ENCODE assay signal across 8 cellular contexts in the genomic region with DNA sequence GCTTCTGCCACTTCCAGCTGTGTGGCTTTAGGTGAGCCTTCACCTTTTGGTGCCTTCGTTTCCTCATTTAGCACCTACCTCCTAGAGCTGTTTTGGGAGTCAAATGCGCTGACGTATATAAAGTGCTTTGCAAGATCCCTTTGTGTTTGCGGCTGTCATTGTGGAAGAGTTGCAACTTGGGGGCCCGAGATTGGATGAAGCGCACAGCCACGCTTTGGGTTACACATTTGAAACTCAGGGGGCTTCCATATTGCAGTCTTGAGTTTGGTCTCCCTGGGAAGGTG. TPM values are rescaled to one million over a fixed set of nuclear protein-coding genes. Genes with fewer than 3 reads are reported as not detected.
DNase-seq lines count a peak whose midpoint lies in the region; ATAC-seq and TF ChIP-seq lines count a peak whose summit lies in the region.

No MANE protein-coding gene starts in this region.

- peak overlapping the region; percentile 75 for H3K27ac ChIP-seq in CD8-positive, alpha-beta memory T cell (ENCODE audit: low read depth, low read length)
- H3K27ac ChIP-seq in neural progenitor cell (no peak overlapping the region), adrenal gland (peak overlapping the region in 2 of 5 donors; percentile 87 to 90)

- H3K4me2 ChIP-seq in neural progenitor cell, result peak overlapping the region; percentile 95

- intact Hi-C loops in dendritic cell treated with granulocyte-macrophage colony-stimulating factor and Interleukin-4, amounts not matched to agents 40 ng/mL and 50 ng/mL, for 4 days (cut with micrococcal nuclease), result loop anchor here (5.0 kb wide), 1 partner anchor 252 kb away; a partner anchor contains a TSS
- intact Hi-C loops in adrenal gland (cut with DNase I), result loop anchor here in 1 of 2 donors (5.0 kb wide), 2 partner anchors 172 to 257 kb away; a partner anchor contains a TSS

- H3K9me3 Mint-ChIP-seq in CD8-positive, alpha-beta memory T cell, result no peaks in the 10 kb centered on the region
- no peaks in the 10 kb centered on the region for H3K9me3 Mint-ChIP-seq in dendritic cell treated with granulocyte-macrophage colony-stimulating factor and Interleukin-4, amounts not matched to agents 40 ng/mL and 50 ng/mL, for 4 days
- no peaks in the 10 kb centered on the region for H3K9me3 Mint-ChIP-seq in neural progenitor cell

- H3K27me3 ChIP-seq in CD8-positive, alpha-beta memory T cell (ENCODE audit: insufficient read depth, low read length, poor library complexity, severe bottlenecking), result no peaks in the 10 kb centered on the region
- H3K27me3 ChIP-seq in MG63, result no peaks in the 10 kb centered on the region
- no peaks in the 10 kb centered on the region for H3K27me3 ChIP-seq in neural progenitor cell
- no peaks in the 10 kb centered on the region for H3K27me3 ChIP-seq in adrenal gland

- no peaks in the 10 kb centered on the region for H3K36me3 ChIP-seq in CD8-positive, alpha-beta memory T cell (ENCODE audit: insufficient read depth, low read length)
- peaks cover 32% of the 10 kb centered on the region for H3K36me3 ChIP-seq in MG63
- no peaks in the 10 kb centered on the region for H3K36me3 ChIP-seq in neural progenitor cell
- peaks cover 0 to 4% of the 10 kb centered on the region in 2 donors for H3K36me3 ChIP-seq in adrenal gland (replicated peaks in 1 of 2)

- H3K79me2 ChIP-seq in neural progenitor cell (ENCODE audit: low read depth), result peaks cover 42% of the 10 kb centered on the region

- DNase-seq in CD8-positive, alpha-beta memory T cell, result no peak
- DNase-seq in MG63, result no peak
- DNase-seq in neural progenitor cell (ENCODE audit: low spot score), result peak; percentile 34
- no peak for DNase-seq in adrenal gland
- no peak for DNase-seq in DMS 273 (lab: John Stamatoyannopoulos, UW; ENCODE audit: unreplicated experiment)
- no peak for DNase-seq in NCI-H187 (lab: John Stamatoyannopoulos, UW)

- H3K9ac ChIP-seq in neural progenitor cell, result peak overlapping the region; percentile 80

- peak overlapping the region; percentile 63 to 97 (median 86) for H3K27ac Mint-ChIP-seq in CD8-positive, alpha-beta memory T cell
- H3K27ac Mint-ChIP-seq in dendritic cell treated with granulocyte-macrophage colony-stimulating factor and Interleukin-4, amounts not matched to agents 40 ng/mL and 50 ng/mL, for 4 days, result peak overlapping the region; percentile 96
- H3K27ac Mint-ChIP-seq in neural progenitor cell, result peak overlapping the region; percentile 97

- H3K4me3 Mint-ChIP-seq in CD8-positive, alpha-beta memory T cell, result peak overlapping the region; percentile 87 to 93 (median 90)
- H3K4me3 Mint-ChIP-seq in dendritic cell treated with granulocyte-macrophage colony-stimulating factor and Interleukin-4, amounts not matched to agents 40 ng/mL and 50 ng/mL, for 4 days, result peak overlapping the region; percentile 95
- peak overlapping the region; percentile 94 for H3K4me3 Mint-ChIP-seq in neural progenitor cell

- no peaks in the 10 kb centered on the region for H3K9me3 ChIP-seq in CD8-positive, alpha-beta memory T cell (ENCODE audit: low read length)
- H3K9me3 ChIP-seq in MG63 (no peaks in the 10 kb centered on the region), neural progenitor cell (ENCODE audit: low read depth) (no peaks in the 10 kb centered on the region), adrenal gland (replicated peaks in 1 of 3) (no peaks in the 10 kb centered on the region)

- peak overlapping the region; percentile 86 for H2AFZ ChIP-seq in neural progenitor cell (replicated peaks)

- peaks cover 43 to 81% (median 52%) of the 10 kb centered on the region in 3 donors for H3K4me1 Mint-ChIP-seq in CD8-positive, alpha-beta memory T cell
- peaks cover 84% of the 10 kb centered on the region for H3K4me1 Mint-ChIP-seq in dendritic cell treated with granulocyte-macrophage colony-stimulating factor and Interleukin-4, amounts not matched to agents 40 ng/mL and 50 ng/mL, for 4 days (ENCODE audit: low read depth)
- peaks cover 49% of the 10 kb centered on the region for H3K4me1 Mint-ChIP-seq in neural progenitor cell

- H3K4me1 ChIP-seq in CD8-positive, alpha-beta memory T cell (ENCODE audit: insufficient read depth, low read length), result peaks cover 56% of the 10 kb centered on the region
- H3K4me1 ChIP-seq in neural progenitor cell, result peaks cover 18% of the 10 kb centered on the region
- peaks cover 49 to 72% of the 10 kb centered on the region in 2 donors for H3K4me1 ChIP-seq in adrenal gland (replicated peaks in 1 of 2)

- no peak for ATAC-seq in GM18517 (IDR thresholded peaks at IDR 0.05; ENCODE audit: unreplicated experiment)

- CTCF ChIA-PET in CD8-positive, alpha-beta memory T cell (lab: Charles Lee), result interaction anchor here (1.2 to 1.5 kb wide), 2 partner anchors 119 to 258 kb away, joined by 3 read pairs; no protein-coding TSS in a partner anchor

- TF ChIP-seq CTCF in neural progenitor cell (IDR thresholded peaks at IDR 0.05), result no peak
- TF ChIP-seq CTCF in adrenal gland (IDR thresholded peaks at IDR 0.05), result no peak

- peak overlapping the region; percentile 84 for H3K4me3 ChIP-seq in CD8-positive, alpha-beta memory T cell (ENCODE audit: low read length)
- H3K4me3 ChIP-seq in MG63, result peak overlapping the region; percentile 77
- peak overlapping the region; percentile 92 for H3K4me3 ChIP-seq in neural progenitor cell
- peak overlapping the region in 1 of 4 donors; percentile 75 for H3K4me3 ChIP-seq in adrenal gland

- H3F3A ChIP-seq in neural progenitor cell (ENCODE audit: low read depth), result peaks cover 1% of the 10 kb centered on the region

- WGBS in adrenal gland, 4 donors, result 6 to 16% (median 13%) methylated on average over 7 of the region's 7 CpGs

- no peaks in the 10 kb centered on the region for H3K27me3 Mint-ChIP-seq in CD8-positive, alpha-beta memory T cell
- no peaks in the 10 kb centered on the region for H3K27me3 Mint-ChIP-seq in dendritic cell treated with granulocyte-macrophage colony-stimulating factor and Interleukin-4, amounts not matched to agents 40 ng/mL and 50 ng/mL, for 4 days
- H3K27me3 Mint-ChIP-seq in neural progenitor cell (ENCODE audit: insufficient read depth, low read depth), result no peaks in the 10 kb centered on the region

- no peak for TF ChIP-seq POLR2A in adrenal gland (IDR thresholded peaks at IDR 0.05)

- POLR2A ChIA-PET in CD8-positive, alpha-beta memory T cell (lab: Charles Lee), result interaction anchor here (1.0 to 1.4 kb wide), 3 partner anchors 12 to 253 kb away, joined by 3 to 7 read pairs (median 4); a partner anchor contains a TSS

- H3K36me3 Mint-ChIP-seq in CD8-positive, alpha-beta memory T cell, result peaks cover 0 to 43% (median 2%) of the 10 kb centered on the region in 3 donors
- H3K36me3 Mint-ChIP-seq in dendritic cell treated with granulocyte-macrophage colony-stimulating factor and Interleukin-4, amounts not matched to agents 40 ng/mL and 50 ng/mL, for 4 days (ENCODE audit: low read depth), result peaks cover 86% of the 10 kb centered on the region
- H3K36me3 Mint-ChIP-seq in neural progenitor cell, result peaks cover 4% of the 10 kb centered on the region

- H4K20me1 ChIP-seq in neural progenitor cell (ENCODE audit: low read depth), result peaks cover 20% of the 10 kb centered on the region

RNA-seq across cellular contexts. Expression of a gene that starts 0.6 kb away (rescaled TPM):
- 100 to 1,000 TPM; 172 to 181 TPM for total RNA-seq in CD8-positive, alpha-beta memory T cell
- polyA plus RNA-seq in CD8-positive, alpha-beta memory T cell, result 246 TPM
- 276 and 413 TPM in 2 replicates for total RNA-seq in MG63 (2014; rRNA removed; shearing (Covaris generic); ENCODE audit: low replicate concordance)
- total RNA-seq in neural progenitor cell (ENCODE audit: low replicate concordance) (83.8 and 143 TPM in 2 replicates), adrenal gland (100 to 1,000 TPM; 192 to 384 (median 284) TPM)
- 100 to 1,000 TPM; 198 to 709 (median 531) TPM for polyA plus RNA-seq in adrenal gland

RNA-seq across cellular contexts. Expression of a gene that starts 4.8 kb away (rescaled TPM):
- total RNA-seq in CD8-positive, alpha-beta memory T cell, result 10 to 100 TPM; 27.7 to 29.5 TPM
- 14.9 TPM for polyA plus RNA-seq in CD8-positive, alpha-beta memory T cell
- total RNA-seq in MG63 (2014; rRNA removed; shearing (Covaris generic); ENCODE audit: low replicate concordance), result 15.9 and 24.2 TPM in 2 replicates
- total RNA-seq in neural progenitor cell (ENCODE audit: low replicate concordance) (9.9 and 20.6 TPM in 2 replicates), adrenal gland (10 to 100 TPM; 14.8 to 44.8 (median 21.8) TPM)
- polyA plus RNA-seq in adrenal gland, result 10 to 100 TPM in 2 of 3 donors, 1 to 10 TPM in 1; 6.2 to 21.7 (median 16.7) TPM

RNA-seq across cellular contexts. Expression of a gene that starts 13.6 kb away (rescaled TPM):
- total RNA-seq in CD8-positive, alpha-beta memory T cell, result 1 to 10 TPM; 3.7 to 3.9 TPM
- polyA plus RNA-seq in CD8-positive, alpha-beta memory T cell, result 0.99 TPM
- total RNA-seq in MG63 (2014; rRNA removed; shearing (Covaris generic); ENCODE audit: low replicate concordance), result 6.4 and 10.0 TPM in 2 replicates
- total RNA-seq in neural progenitor cell (ENCODE audit: low replicate concordance), result 1.9 and 5.3 TPM in 2 replicates
- total RNA-seq in adrenal gland, result 1 to 10 TPM; 3.6 to 10.0 (median 6.2) TPM
- 1 to 10 TPM; 2.0 to 7.5 (median 3.0) TPM for polyA plus RNA-seq in adrenal gland
